In the genomic region with DNA sequence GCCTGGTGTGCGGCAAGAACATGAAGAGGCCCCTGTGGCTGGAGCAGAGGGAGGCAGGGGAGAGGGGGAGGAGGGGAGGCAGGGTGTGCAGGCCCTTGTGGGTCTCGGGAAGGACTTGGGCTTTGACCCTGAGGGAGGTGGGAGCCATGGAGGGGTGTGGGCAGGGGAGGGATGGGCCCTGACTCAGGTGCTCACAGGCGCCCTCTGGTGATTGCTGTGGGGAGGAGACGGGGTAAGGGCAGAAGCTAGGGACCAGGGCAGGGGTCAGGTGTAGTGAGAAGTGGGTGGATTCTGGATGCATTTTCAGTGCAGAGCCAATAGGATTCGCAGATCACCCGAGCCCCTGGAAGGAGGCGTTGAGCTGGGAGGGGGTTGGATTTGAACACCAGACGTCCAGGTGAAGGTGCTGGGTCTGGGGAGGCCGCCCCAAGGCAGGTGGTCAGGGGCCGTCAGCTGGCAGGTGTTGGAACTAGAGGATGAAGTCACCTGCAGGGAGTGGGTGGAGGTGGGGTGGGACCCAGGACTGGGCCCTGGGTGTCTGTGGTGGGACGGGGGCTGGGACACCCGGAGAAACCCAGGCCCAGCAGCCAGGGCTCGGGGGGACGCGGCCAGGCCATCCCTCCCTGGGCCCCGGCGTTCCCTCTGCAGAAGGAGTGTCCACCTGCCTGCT, we compare ENCODE assay signal across 8 cellular contexts.
DNase-seq lines count a peak whose midpoint lies in the region; ATAC-seq and TF ChIP-seq lines count a peak whose summit lies in the region.

No MANE protein-coding gene starts in this region.

- H3K27me3 Mint-ChIP-seq in activated B cell treated with CpG ODN at 0.5 μM for 24 hours, result no peaks in the 10 kb centered on the region

- 83% methylated on average over 15 of the region's 17 CpGs for WGBS in prostate gland

- ATAC-seq in activated B cell treated with CpG ODN at 0.5 μM for 24 hours (ENCODE audit: low read depth) (peak; percentile 74), GM19023 (IDR thresholded peaks at IDR 0.05; ENCODE audit: unreplicated experiment) (no peak), HG02981 (IDR thresholded peaks at IDR 0.05; ENCODE audit: unreplicated experiment) (no peak)

- H3K27ac Mint-ChIP-seq in activated B cell treated with CpG ODN at 0.5 μM for 24 hours, result no peak overlapping the region

- TF ChIP-seq CTCF in GM20000 (IDR thresholded peaks at IDR 0.05; ENCODE audit: extremely low read depth, missing control alignments) (peak; percentile 54), activated B cell treated with CpG ODN at 0.5 μM for 24 hours (IDR thresholded peaks at IDR 0.05) (no peak), epithelial cell of proximal tubule (conservative IDR thresholded peaks at IDR 0.05; ENCODE audit: low read depth, low read length) (peak; percentile 57), prostate gland (IDR thresholded peaks at IDR 0.05) (peak in 3 of 4 experiments; percentile 9 to 37 (median 13))

- intact Hi-C loops in activated B cell treated with CpG ODN at 0.5 μM for 24 hours (cut with micrococcal nuclease) (loop anchor here (1.0 to 2.0 kb wide), 2 partner anchors 79 to 106 kb away; no protein-coding TSS in a partner anchor), prostate gland (cut with DNase I) (no loop called here)

- H3K9me3 ChIP-seq in prostate gland, result no peaks in the 10 kb centered on the region

- H3K4me3 Mint-ChIP-seq in activated B cell treated with CpG ODN at 0.5 μM for 24 hours, result no peak overlapping the region

- H3K27ac ChIP-seq in prostate gland, result no peak overlapping the region

- in situ Hi-C loops in ACHN (cut with HindIII; ENCODE audit: low pct_ligation_motif_present, low pct_unique_long_range_greater_than_20kb, low sequenced_read_pairs), result no loop called here

- peaks cover 2% of the 10 kb centered on the region for H3K4me1 ChIP-seq in prostate gland (replicated peaks)

- H3K4me3 ChIP-seq in epithelial cell of proximal tubule (ENCODE audit: low read depth, low read length) (no peak overlapping the region), prostate gland (no peak overlapping the region)

- peaks cover 7% of the 10 kb centered on the region for H3K9me3 Mint-ChIP-seq in activated B cell treated with CpG ODN at 0.5 μM for 24 hours

- CTCF ChIA-PET in activated B cell treated with CpG ODN at 0.5 μM for 24 hours (lab: Charles Lee), result interaction anchor here (0.6 to 2.9 kb wide), 9 partner anchors 14 to 115 kb away, joined by 3 to 14 read pairs (median 4); no protein-coding TSS in a partner anchor

- TF ChIP-seq POLR2A in prostate gland (IDR thresholded peaks at IDR 0.05), result no peak

- H3K36me3 Mint-ChIP-seq in activated B cell treated with CpG ODN at 0.5 μM for 24 hours (ENCODE audit: low read depth), result peaks cover 28% of the 10 kb centered on the region

- peaks cover 12% of the 10 kb centered on the region for H3K4me1 Mint-ChIP-seq in activated B cell treated with CpG ODN at 0.5 μM for 24 hours

- POLR2A ChIA-PET in activated B cell treated with CpG ODN at 0.5 μM for 24 hours (lab: Charles Lee), result interaction anchor here (0.7 to 2.0 kb wide), 4 partner anchors 10 to 106 kb away, joined by 3 to 14 read pairs (median 5); no protein-coding TSS in a partner anchor

- DNase-seq in ACHN (peak; percentile 15), GM20000 (ENCODE audit: low spot score) (peak; percentile 77), activated B cell treated with CpG ODN at 0.5 μM for 24 hours (peak; percentile 58), epithelial cell of proximal tubule (ENCODE audit: low read depth) (no peak), prostate gland (ENCODE audit: low spot score) (no peak), NCI-H187 treated with DMSO at 0.1 percent for 48 hours (lab: John Stamatoyannopoulos, UW) (no peak)

- no peaks in the 10 kb centered on the region for H3K27me3 ChIP-seq in prostate gland (replicated peaks; ENCODE audit: insufficient read depth)

- no peaks in the 10 kb centered on the region for H3K36me3 ChIP-seq in prostate gland

Comparison
In these comparisons a context has a peak if more than half of its experiments do, and no peak if none do; other contexts are left out.
1. DNase-seq: peak in ACHN (single experiment), GM20000 (single experiment) and activated B cell treated with CpG ODN at 0.5 μM for 24 hours (single experiment); none in epithelial cell of proximal tubule (single experiment), prostate gland (single experiment) and NCI-H187 treated with DMSO at 0.1 percent for 48 hours (single experiment).